9 cellular contexts compared by ENCODE assay signal in genomic region chr9:117744856-117745389, GRCh38. TPM values are rescaled to one million over a fixed set of nuclear protein-coding genes. Genes with fewer than 3 reads are reported as not detected.
DNase-seq lines count a peak whose midpoint lies in the region; ATAC-seq lines count a peak whose summit lies in the region.
"Had no signal": no experiment of that assay in that cellular context is flagged by ENCODE, and none has a peak within 500 bp of the region (broad histone marks: within the 10 kb centered on the region; RNA-seq: fewer than 3 reads in every experiment).

No MANE protein-coding gene starts in this region.

- WGBS in mesenchymal stem cell = 79% methylated on average over 46 of the region's 46 CpGs

- peak overlapping the region in 1 of 2 experiments; percentile 80 for H3K4me3 ChIP-seq in mesenchymal stem cell (ENCODE audit: insufficient read depth in 1 of 2, low read depth in 1 of 2, low read length in 2 of 2)

- H4K8ac ChIP-seq in mesenchymal stem cell (ENCODE audit: low read length) = no peak overlapping the region

- no peak overlapping the region for H2BK120ac ChIP-seq in mesenchymal stem cell (ENCODE audit: low read depth, low read length)

- ATAC-seq in HG02981 (IDR thresholded peaks at IDR 0.05; ENCODE audit: unreplicated experiment) = no peak

- no peak overlapping the region for H3K4me2 ChIP-seq in mesenchymal stem cell (ENCODE audit: low read length, poor library complexity, severe bottlenecking)

- H3K9ac ChIP-seq in mesenchymal stem cell (ENCODE audit: low read length) = peak overlapping the region; percentile 58

- H2BK15ac ChIP-seq in mesenchymal stem cell (ENCODE audit: low read depth, poor library complexity, severe bottlenecking) = no peak overlapping the region

- DNase-seq in stimulated activated CD4-positive, alpha-beta T cell treated with anti-CD3 and anti-CD28 coated beads, Interleukin-15, amount 100 ng/mL, for 24 hours = peak; percentile 3
- DNase-seq in stimulated activated CD4-positive, alpha-beta T cell treated with anti-CD3 and anti-CD28 coated beads, Interleukin-1b, Interleukin-23, amount 100 ng/mL, for 48 hours = no peak
- DNase-seq in cerebellum (ENCODE audit: low spot score) = peak; percentile 15
- no peak for DNase-seq in mesenchymal stem cell
- no peak for DNase-seq in SK-N-DZ (ENCODE audit: low spot score)
- DNase-seq in NCI-H446 treated with DMSO at 0.1 percent for 48 hours (lab: John Stamatoyannopoulos, UW) = no peak
- no peak for DNase-seq in activated CD4-positive, alpha-beta T cell treated with anti-CD3 and anti-CD28 coated beads, Interleukin-2, amount 50 U/mL, for 1 hour

- no peak overlapping the region for H3K14ac ChIP-seq in mesenchymal stem cell (ENCODE audit: low read length in 2 of 2)

- no peak overlapping the region for H2AK5ac ChIP-seq in mesenchymal stem cell (ENCODE audit: low read length, severe bottlenecking)

- H3K4me1 ChIP-seq in mesenchymal stem cell (ENCODE audit: control insufficient read depth, insufficient read depth, low read depth, low read length) = peaks cover 1% of the 10 kb centered on the region
- H3K4me1 ChIP-seq: adrenal gland had no signal

- H4K91ac ChIP-seq in mesenchymal stem cell (ENCODE audit: low read length) = no peak overlapping the region

- H3K27me3 ChIP-seq in mesenchymal stem cell (ENCODE audit: control insufficient read depth in 1 of 2, insufficient read depth in 1 of 2, low read length in 2 of 2) = peaks cover 0 to 44% of the 10 kb centered on the region in 2 experiments
- H3K27me3 ChIP-seq: adrenal gland had no signal

- H3K4ac ChIP-seq in mesenchymal stem cell (ENCODE audit: low read depth in 1 of 2, low read length in 2 of 2) = no peak overlapping the region

- no peaks in the 10 kb centered on the region for H3K9me3 ChIP-seq in mesenchymal stem cell (ENCODE audit: control insufficient read depth, low read length)
- H3K9me3 ChIP-seq: adrenal gland had no signal

- H2AFZ ChIP-seq in mesenchymal stem cell (ENCODE audit: low read depth, low read length) = no peak overlapping the region

- no peak overlapping the region for H3K18ac ChIP-seq in mesenchymal stem cell (ENCODE audit: low read depth in 1 of 2, low read length in 2 of 2)

- no peaks in the 10 kb centered on the region for H3K79me1 ChIP-seq in mesenchymal stem cell (replicated peaks; ENCODE audit: low read length, poor library complexity, severe bottlenecking)

- peaks cover 0 to 4% of the 10 kb centered on the region in 2 experiments for H3K36me3 ChIP-seq in mesenchymal stem cell (ENCODE audit: control insufficient read depth in 1 of 2, insufficient read depth in 2 of 2, low read depth in 1 of 2, low read length in 2 of 2)
- H3K36me3 ChIP-seq: adrenal gland had no signal

- no peak overlapping the region for H3K23ac ChIP-seq in mesenchymal stem cell (ENCODE audit: low read length in 2 of 2)

- no peak overlapping the region for H2BK12ac ChIP-seq in mesenchymal stem cell (ENCODE audit: low read length in 2 of 2)

- no peak overlapping the region for H2BK5ac ChIP-seq in mesenchymal stem cell (ENCODE audit: low read depth, low read length, poor library complexity, severe bottlenecking)

- no peak overlapping the region for H3K27ac ChIP-seq in mesenchymal stem cell (ENCODE audit: low read length, poor library complexity, severe bottlenecking)

RNA-seq across cellular contexts. Expression of gene TLR4, which starts 40.7 kb away (rescaled TPM):
- 8.4 TPM for total RNA-seq in cerebellum
- polyA plus RNA-seq in mesenchymal stem cell (2013, experiment 1 of 2) = 16.9 TPM
- 16.9 TPM for polyA plus RNA-seq in mesenchymal stem cell (2013, experiment 2 of 2)
- not detected in 2 replicates for polyA plus RNA-seq in SK-N-DZ (2014; cell fraction: cytosol; rRNA removed)
- not detected in 2 replicates for polyA plus RNA-seq in SK-N-DZ (2014; cell fraction: nucleus; rRNA removed)

Comparison
In these comparisons a context has a peak if more than half of its experiments do, and no peak if none do; other contexts are left out.
1. DNase-seq: peak in stimulated activated CD4-positive, alpha-beta T cell treated with anti-CD3 and anti-CD28 coated beads, Interleukin-15, amount 100 ng/mL, for 24 hours (single experiment) and cerebellum (single experiment); none in stimulated activated CD4-positive, alpha-beta T cell treated with anti-CD3 and anti-CD28 coated beads, Interleukin-1b, Interleukin-23, amount 100 ng/mL, for 48 hours (single experiment), mesenchymal stem cell (single experiment), SK-N-DZ (single experiment), NCI-H446 treated with DMSO at 0.1 percent for 48 hours (single experiment) and activated CD4-positive, alpha-beta T cell treated with anti-CD3 and anti-CD28 coated beads, Interleukin-2, amount 50 U/mL, for 1 hour (single experiment).